ENCODE assay signal across 23 cellular contexts in genomic region chr6:456358-456857, GRCh38.
A peak's percentile ranks its signal among the peaks of the same experiment; 100 is the strongest.
DNase-seq lines count a peak whose midpoint lies in the region; ATAC-seq and TF ChIP-seq lines count a peak whose summit lies in the region.
"Had no signal": no experiment of that assay in that cellular context is flagged by ENCODE, and none has a peak within 500 bp of the region (broad histone marks: within the 10 kb centered on the region; RNA-seq: fewer than 3 reads in every experiment).

No MANE protein-coding gene starts in this region.

- H3K79me1 ChIP-seq in H9 (ENCODE audit: insufficient read depth, low read depth, low read length, poor library complexity, severe bottlenecking) = no peaks in the 10 kb centered on the region

- H3K4me3 ChIP-seq in RWPE2 (ENCODE audit: severe bottlenecking) (no peak overlapping the region), vagina (no peak overlapping the region)

- H3K36me3 ChIP-seq in RWPE2 (ENCODE audit: low read depth) (no peaks in the 10 kb centered on the region), vagina (no peaks in the 10 kb centered on the region)

- H3K56ac ChIP-seq in H9 (ENCODE audit: insufficient read length, low read depth, low read length) = no peak overlapping the region

- H2BK120ac ChIP-seq in H9 (ENCODE audit: low read depth, low read length, poor library complexity, severe bottlenecking) = no peak overlapping the region

- H3K27me3 Mint-ChIP-seq in H9 (ENCODE audit: low read depth) = no peaks in the 10 kb centered on the region
- H3K27me3 Mint-ChIP-seq: CD4-positive, alpha-beta memory T cell had no signal

- peaks cover 11 to 12% of the 10 kb centered on the region in 2 experiments; a peak in 4 of 5 replicates for H3K9me3 Mint-ChIP-seq in H9

- no peak overlapping the region for H2BK15ac ChIP-seq in H9 (ENCODE audit: low read depth, low read length)

- H4K8ac ChIP-seq in H9 (replicated peaks; ENCODE audit: insufficient read length, low read depth, low read length) = no peak overlapping the region

- no peaks in the 10 kb centered on the region for H3K23me2 ChIP-seq in H9 (ENCODE audit: insufficient read length, low read depth, low read length, poor library complexity, severe bottlenecking)

- no peak overlapping the region for H2BK12ac ChIP-seq in H9 (ENCODE audit: insufficient read length, low read depth, low read length)

- no peak overlapping the region for H4K91ac ChIP-seq in H9 (ENCODE audit: insufficient read length, low read depth, low read length)

- no peak for ATAC-seq in RWPE2 (ENCODE audit: low read depth)
- no peak for ATAC-seq in HG03520 (IDR thresholded peaks at IDR 0.05; ENCODE audit: unreplicated experiment)
- no peak for ATAC-seq in esophagus mucosa
- ATAC-seq: HCT116, HepG2 had no signal

- H3K27ac ChIP-seq in H9 (ENCODE audit: insufficient read length, low read depth, low read length) (no peak overlapping the region), RWPE2 (ENCODE audit: poor library complexity, severe bottlenecking) (no peak overlapping the region), vagina (no peak overlapping the region)

- no peak overlapping the region for H2AFZ ChIP-seq in H9 (ENCODE audit: low read length)

- H3K9me3 ChIP-seq in H9 (ENCODE audit: control insufficient read depth, low read depth, low read length) (no peaks in the 10 kb centered on the region), RWPE2 (ENCODE audit: severe bottlenecking) (no peaks in the 10 kb centered on the region), vagina (no peaks in the 10 kb centered on the region)

- DNase-seq in H9 (peak; percentile 52), RWPE2 (ENCODE audit: low spot score) (peak; percentile 11), iPS DF 19.7 (ENCODE audit: low read depth, low spot score) (peak; percentile 12), vagina (ENCODE audit: extremely low spot score in 2 of 2) (peak; percentile 32 to 91), NK-92 (lab: John Stamatoyannopoulos, UW; ENCODE audit: unreplicated experiment) (no peak)
- DNase-seq: C1 segment of cervical spinal cord; CD4-positive, alpha-beta memory T cell; COR-L47; DMS53; GOT3; Karpas-422; NCI-H1092; NCI-H1417 treated with DMSO at 0.1 percent for 48 hours; NCI-H1930; NCI-H2107; NCI-H524; NCI-H82; RPMI8226; SHP77 had no signal

- no peak overlapping the region for H3K14ac ChIP-seq in H9 (ENCODE audit: insufficient read depth, low read length)

- intact Hi-C loops in vagina (cut with DNase I) = no loop called here

- H3K18ac ChIP-seq in H9 (ENCODE audit: insufficient read length, low read depth, low read length) = peak overlapping the region; percentile 58

- peaks cover 7 to 9% of the 10 kb centered on the region in 2 experiments for H3K4me1 Mint-ChIP-seq in H9

- H4K5ac ChIP-seq in H9 (ENCODE audit: insufficient read length, low read depth, low read length) = no peak overlapping the region

- no peak overlapping the region for H2BK5ac ChIP-seq in H9 (ENCODE audit: insufficient read length, low read length)

- H3K4me3 Mint-ChIP-seq in H9 = no peak overlapping the region
- H3K4me3 Mint-ChIP-seq: CD4-positive, alpha-beta memory T cell had no signal

- no peak overlapping the region for H2BK20ac ChIP-seq in H9 (ENCODE audit: low read depth, low read length, poor library complexity, severe bottlenecking)

- H3K27me3 ChIP-seq in H9 (ENCODE audit: insufficient read depth, low read length) (no peaks in the 10 kb centered on the region), RWPE2 (ENCODE audit: insufficient read depth, poor library complexity, severe bottlenecking) (peaks cover 30% of the 10 kb centered on the region), vagina (no peaks in the 10 kb centered on the region)

- no peak overlapping the region for H3K4ac ChIP-seq in H9 (ENCODE audit: low read depth, low read length)

- no peaks in the 10 kb centered on the region for H3K79me2 ChIP-seq in H9 (ENCODE audit: insufficient read depth, low read length)

- H2AK5ac ChIP-seq in H9 (ENCODE audit: insufficient read length, low read length) = no peak overlapping the region

- no peak overlapping the region for H3K27ac Mint-ChIP-seq in H9

- no peaks in the 10 kb centered on the region; a peak in 1 of 7 replicates for H3K36me3 Mint-ChIP-seq in H9 (ENCODE audit: insufficient read depth in 1 of 3, low read depth in 3 of 3)
- H3K36me3 Mint-ChIP-seq: CD4-positive, alpha-beta memory T cell had no signal

- no peak overlapping the region for H3T11ph ChIP-seq in H9 (ENCODE audit: low read length)

- H3K9ac ChIP-seq in H9 (ENCODE audit: extremely low read depth, insufficient read length, low read length) = no peak overlapping the region

- H3K4me2 ChIP-seq in H9 (ENCODE audit: insufficient read depth, insufficient read length, low read length) = no peak overlapping the region

- WGBS in H9 (ENCODE audit: extremely low coverage, insufficient read length, low lambda C conversion rate) = no CpG with 5 or more reads among the region's 4 CpGs

- H3K4me1 ChIP-seq in H9 (ENCODE audit: insufficient read depth, low read length) = no peaks in the 10 kb centered on the region; the same call in 1 of the 2 replicates
- no peaks in the 10 kb centered on the region for H3K4me1 ChIP-seq in RWPE2 (ENCODE audit: insufficient read depth, poor library complexity, severe bottlenecking)
- peaks cover 13% of the 10 kb centered on the region for H3K4me1 ChIP-seq in vagina

- H4K20me1 ChIP-seq in H9 (ENCODE audit: control insufficient read depth, insufficient read depth, insufficient read length) = no peaks in the 10 kb centered on the region

- no peak for TF ChIP-seq CTCF in H9 (conservative IDR thresholded peaks at IDR 0.05)
- no peak for TF ChIP-seq CTCF in RWPE2 (IDR thresholded peaks at IDR 0.05; ENCODE audit: poor library complexity, severe bottlenecking)
- TF ChIP-seq CTCF in vagina (IDR thresholded peaks at IDR 0.05) = no peak

- TF ChIP-seq POLR2A in vagina (IDR thresholded peaks at IDR 0.05) = no peak

- H3K23ac ChIP-seq in H9 (ENCODE audit: insufficient read length, low read depth, low read length) = no peak overlapping the region
